Comparison of ENCODE assay signal across 21 cellular contexts in the genomic region with DNA sequence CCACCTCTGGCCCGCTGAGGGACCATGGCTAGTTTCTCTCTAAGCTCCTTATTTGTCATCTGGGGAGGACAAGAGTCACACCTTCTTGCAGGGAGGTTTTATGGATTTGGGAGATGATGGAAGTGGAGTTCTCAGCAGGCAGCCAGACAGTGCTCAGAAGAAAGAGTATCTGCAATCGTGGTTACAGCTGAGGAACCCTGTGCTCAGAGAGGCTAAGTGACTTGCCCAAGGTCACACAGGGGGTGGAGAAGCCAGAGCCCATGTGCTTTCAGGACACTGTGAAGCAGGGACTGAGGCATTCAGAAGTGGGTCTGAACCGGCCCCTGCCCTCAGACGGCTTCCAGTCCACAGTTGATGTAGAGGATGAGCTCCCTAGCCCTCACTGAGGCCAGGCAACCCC. TPM values are rescaled to one million over a fixed set of nuclear protein-coding genes. Genes with fewer than 3 reads are reported as not detected.
"Had no signal": no experiment of that assay in that cellular context is flagged by ENCODE, and none has a peak within 500 bp of the region (broad histone marks: within the 10 kb centered on the region; RNA-seq: fewer than 3 reads in every experiment).

No MANE protein-coding gene starts in this region.

- H3K36me3 Mint-ChIP-seq: activated naive CD4-positive, alpha-beta T cell treated with anti-CD3 and anti-CD28 coated beads, Interleukin-2, amount 50 U/mL, for 24 hours; brain; natural killer cell treated with Interleukin-12 subunit alpha and Interleukin-12 subunit beta and Interleukin-15 and Interleukin-18, amount 100 ng/mL, for 72 hours had no signal

- ATAC-seq: activated CD8-positive, alpha-beta T cell treated with anti-CD3 and anti-CD28 coated beads for 36 hours; foreskin keratinocyte; natural killer cell treated with Interleukin-12 subunit alpha and Interleukin-12 subunit beta and Interleukin-15 and Interleukin-18, amount 100 ng/mL, for 72 hours; stimulated activated naive CD8-positive, alpha-beta T cell treated with anti-CD3 and anti-CD28 coated beads, Interleukin-15, Interleukin-2, amounts not matched to agents 100 U/mL and 50 U/mL, for 24 hours; T-helper 17 cell; upper lobe of right lung had no signal

- H3K4me3 Mint-ChIP-seq: activated B cell treated with CpG ODN at 0.5 μM for 24 hours; activated CD8-positive, alpha-beta T cell treated with anti-CD3 and anti-CD28 coated beads for 36 hours; activated naive CD4-positive, alpha-beta T cell treated with anti-CD3 and anti-CD28 coated beads, Interleukin-2, amount 50 U/mL, for 24 hours; central memory CD8-positive, alpha-beta T cell; natural killer cell treated with Interleukin-12 subunit alpha and Interleukin-12 subunit beta and Interleukin-15 and Interleukin-18, amount 100 ng/mL, for 72 hours; T-helper 17 cell had no signal

- H3K9me3 ChIP-seq: esophagus squamous epithelium, prostate gland, upper lobe of right lung had no signal

- H3K27ac Mint-ChIP-seq: activated B cell treated with CpG ODN at 0.5 μM for 24 hours; activated CD8-positive, alpha-beta T cell treated with anti-CD3 and anti-CD28 coated beads for 36 hours; activated naive CD4-positive, alpha-beta T cell treated with anti-CD3 and anti-CD28 coated beads, Interleukin-2, amount 50 U/mL, for 24 hours; natural killer cell treated with Interleukin-12 subunit alpha and Interleukin-12 subunit beta and Interleukin-15 and Interleukin-18, amount 100 ng/mL, for 72 hours; T-helper 17 cell had no signal

- H3K36me3 ChIP-seq: esophagus squamous epithelium, prostate gland, upper lobe of right lung had no signal

- H3K4me3 ChIP-seq: prostate gland, upper lobe of right lung had no signal

- H3K4me1 ChIP-seq: foreskin keratinocyte, prostate gland, upper lobe of right lung had no signal

- H3K4me1 Mint-ChIP-seq: activated B cell treated with CpG ODN at 0.5 μM for 24 hours; activated naive CD4-positive, alpha-beta T cell treated with anti-CD3 and anti-CD28 coated beads, Interleukin-2, amount 50 U/mL, for 24 hours; central memory CD8-positive, alpha-beta T cell; T-helper 17 cell had no signal

- H3K9me3 Mint-ChIP-seq: activated B cell treated with CpG ODN at 0.5 μM for 24 hours; activated CD8-positive, alpha-beta T cell treated with anti-CD3 and anti-CD28 coated beads for 36 hours; activated naive CD4-positive, alpha-beta T cell treated with anti-CD3 and anti-CD28 coated beads, Interleukin-2, amount 50 U/mL, for 24 hours; brain; central memory CD8-positive, alpha-beta T cell; natural killer cell treated with Interleukin-12 subunit alpha and Interleukin-12 subunit beta and Interleukin-15 and Interleukin-18, amount 100 ng/mL, for 72 hours had no signal

- DNase-seq: activated B cell treated with CpG ODN at 0.5 μM for 24 hours; activated CD4-positive, alpha-beta T cell treated with anti-CD3 and anti-CD28 coated beads for 48 hours; activated CD8-positive, alpha-beta T cell treated with anti-CD3 and anti-CD28 coated beads for 36 hours; activated effector memory CD4-positive, alpha-beta T cell treated with anti-CD3 and anti-CD28 coated beads, Interleukin-2, amount 50 U/mL, for 16 hours; activated T-cell treated with anti-CD3 and anti-CD28 coated beads, Interleukin-2, amount 50 U/mL, for 48 hours; cortex of kidney; effector CD4-positive, alpha-beta T cell; esophagus squamous epithelium; foreskin keratinocyte; mesendoderm; occipital lobe; stimulated activated naive CD8-positive, alpha-beta T cell treated with anti-CD3 and anti-CD28 coated beads, Interleukin-15, Interleukin-2, amounts not matched to agents 100 U/mL and 50 U/mL, for 24 hours; T-helper 17 cell; upper lobe of right lung had no signal

- H3K27ac ChIP-seq: foreskin keratinocyte, upper lobe of right lung had no signal

RNA-seq across cellular contexts. Expression of gene PRRX2, which starts 10.8 kb away (rescaled TPM):
- total RNA-seq: activated B cell treated with CpG ODN at 0.5 μM for 24 hours; foreskin keratinocyte; natural killer cell treated with Interleukin-12 subunit alpha and Interleukin-12 subunit beta and Interleukin-15 and Interleukin-18, amount 100 ng/mL, for 72 hours; T-helper 17 cell had no signal

RNA-seq across cellular contexts. Expression of gene C9orf50, which starts 55.4 kb away (rescaled TPM):
- total RNA-seq: activated B cell treated with CpG ODN at 0.5 μM for 24 hours; activated CD8-positive, alpha-beta T cell treated with anti-CD3 and anti-CD28 coated beads for 36 hours; endothelial cell of umbilical vein; esophagus squamous epithelium; foreskin keratinocyte; natural killer cell treated with Interleukin-12 subunit alpha and Interleukin-12 subunit beta and Interleukin-15 and Interleukin-18, amount 100 ng/mL, for 72 hours; occipital lobe; prostate gland; T-helper 17 cell; temporal lobe; upper lobe of right lung had no signal
